Comparison of ENCODE assay signal across 17 cellular contexts in genomic region chr3:132784502-132785025, GRCh38.
A peak's percentile ranks its signal among the peaks of the same experiment; 100 is the strongest.
DNase-seq lines count a peak whose midpoint lies in the region; ATAC-seq and TF ChIP-seq lines count a peak whose summit lies in the region.
"Had no signal": no experiment of that assay in that cellular context is flagged by ENCODE, and none has a peak within 500 bp of the region (broad histone marks: within the 10 kb centered on the region; RNA-seq: fewer than 3 reads in every experiment).

No MANE protein-coding gene starts in this region.

- no peak for TF ChIP-seq POLR2A in GM18505 (IDR thresholded peaks at IDR 0.05; ENCODE audit: borderline replicate concordance, extremely low read depth, insufficient read depth, insufficient read length)

- H3K4me3 ChIP-seq in SJCRH30 (no peak overlapping the region), skeletal muscle satellite cell (ENCODE audit: low read length) (no peak overlapping the region)
- H3K4me3 ChIP-seq: Peyer's patch had no signal

- H3K9me3 ChIP-seq in SJCRH30 (replicated peaks) (no peaks in the 10 kb centered on the region), skeletal muscle satellite cell (replicated peaks; ENCODE audit: low read length) (no peaks in the 10 kb centered on the region)
- H3K9me3 ChIP-seq: Peyer's patch had no signal

- ATAC-seq in stimulated activated naive CD8-positive, alpha-beta T cell treated with anti-CD3 and anti-CD28 coated beads, Interleukin-15, Interleukin-2, amounts not matched to agents 100 U/mL and 50 U/mL, for 24 hours: no peak
- ATAC-seq in HG02759 (IDR thresholded peaks at IDR 0.05; ENCODE audit: unreplicated experiment) (no peak), HG02870 (IDR thresholded peaks at IDR 0.05; ENCODE audit: unreplicated experiment) (no peak), GM18505 (IDR thresholded peaks at IDR 0.05; ENCODE audit: unreplicated experiment) (no peak)
- ATAC-seq: Right ventricle myocardium inferior had no signal

- DNase-seq in EH (ENCODE audit: low read depth): peak; percentile 65
- DNase-seq in SJCRH30: no peak
- peak; percentile 2 for DNase-seq in fibroblast of peridontal ligament (ENCODE audit: extremely low read depth)
- DNase-seq in stimulated activated naive CD8-positive, alpha-beta T cell treated with anti-CD3 and anti-CD28 coated beads, Interleukin-15, Interleukin-2, amounts not matched to agents 100 U/mL and 50 U/mL, for 24 hours: no peak
- DNase-seq: COR-L47, DMS 273 treated with DMSO at 0.1 percent for 48 hours, DND-41, GDM1, GOT3, NCI-H1092 treated with DMSO at 0.1 percent for 48 hours, NCI-H2081 treated with DMSO at 0.1 percent for 48 hours, Peyer's patch had no signal

- peak overlapping the region; percentile 37 for H3K9ac ChIP-seq in skeletal muscle satellite cell (ENCODE audit: low read depth, low read length)

- no peaks in the 10 kb centered on the region for H3K36me3 ChIP-seq in SJCRH30
- H3K36me3 ChIP-seq in skeletal muscle satellite cell (ENCODE audit: insufficient read depth, low read length): no peaks in the 10 kb centered on the region
- H3K36me3 ChIP-seq: Peyer's patch had no signal

- peaks cover 53% of the 10 kb centered on the region for H3K4me1 ChIP-seq in SJCRH30
- H3K4me1 ChIP-seq in skeletal muscle satellite cell (ENCODE audit: control insufficient read depth, insufficient read depth, low read length): peaks cover 41% of the 10 kb centered on the region
- H3K4me1 ChIP-seq: Peyer's patch had no signal

- H3K27me3 ChIP-seq in SJCRH30 (no peaks in the 10 kb centered on the region), skeletal muscle satellite cell (ENCODE audit: control insufficient read depth, insufficient read depth, low read length) (no peaks in the 10 kb centered on the region)
- H3K27me3 ChIP-seq: Peyer's patch had no signal

- H3K27ac ChIP-seq in SJCRH30: peak overlapping the region; percentile 34
- H3K27ac ChIP-seq: Peyer's patch had no signal

- no peak overlapping the region for H3K4me2 ChIP-seq in skeletal muscle satellite cell (ENCODE audit: low read length)

Comparison
In these comparisons a context has a peak if more than half of its experiments do, and no peak if none do; other contexts are left out.
1. DNase-seq: peak in EH (single experiment) and fibroblast of peridontal ligament (single experiment); none in SJCRH30 (0 of 2) and stimulated activated naive CD8-positive, alpha-beta T cell treated with anti-CD3 and anti-CD28 coated beads, Interleukin-15, Interleukin-2, amounts not matched to agents 100 U/mL and 50 U/mL, for 24 hours (single experiment).